9 cellular contexts compared by ENCODE assay signal in genomic region chr12:63712979-63713680, GRCh38. TPM values are rescaled to one million over a fixed set of nuclear protein-coding genes. Genes with fewer than 3 reads are reported as not detected.
DNase-seq lines count a peak whose midpoint lies in the region; ATAC-seq and TF ChIP-seq lines count a peak whose summit lies in the region.
"Not testable (repeated sequence)": the region's sequence is repeated elsewhere in the genome, so short reads cannot be mapped to it uniquely, and the experiment has no call there.
"Had no signal": no experiment of that assay in that cellular context is flagged by ENCODE, and none has a peak within 500 bp of the region (broad histone marks: within the 10 kb centered on the region; RNA-seq: fewer than 3 reads in every experiment).

No MANE protein-coding gene starts in this region.

- H3K4me1 Mint-ChIP-seq in activated CD4-positive, alpha-beta T cell treated with anti-CD3 and anti-CD28 coated beads for 36 hours: peaks cover 21% of the 10 kb centered on the region
- not testable (repeated sequence) for H3K4me1 Mint-ChIP-seq in activated T-helper 17 cell treated with anti-CD3 and anti-CD28 coated beads, Interleukin-2, amount 50 U/mL, for 72 hours
- H3K4me1 Mint-ChIP-seq in activated naive CD8-positive, alpha-beta T cell treated with anti-CD3 and anti-CD28 coated beads, Interleukin-2, amount 50 U/mL, for 24 hours: peaks cover 42% of the 10 kb centered on the region

- TF ChIP-seq CTCF in heart right ventricle (IDR thresholded peaks at IDR 0.05): not testable (repeated sequence)

- H3K36me3 ChIP-seq in heart right ventricle: not testable (repeated sequence)

- H3K4me1 ChIP-seq in heart right ventricle: not testable (repeated sequence)

- H3K4me3 Mint-ChIP-seq in activated CD4-positive, alpha-beta T cell treated with anti-CD3 and anti-CD28 coated beads for 36 hours; activated T-helper 17 cell treated with anti-CD3 and anti-CD28 coated beads, Interleukin-2, amount 50 U/mL, for 72 hours; activated naive CD8-positive, alpha-beta T cell treated with anti-CD3 and anti-CD28 coated beads, Interleukin-2, amount 50 U/mL, for 24 hours: not testable (repeated sequence)

- DNase-seq in activated CD4-positive, alpha-beta T cell treated with anti-CD3 and anti-CD28 coated beads for 36 hours; activated naive CD8-positive, alpha-beta T cell treated with anti-CD3 and anti-CD28 coated beads, Interleukin-2, amount 50 U/mL, for 24 hours; heart right ventricle; stimulated activated naive CD8-positive, alpha-beta T cell treated with anti-CD3 and anti-CD28 coated beads, Interleukin-15, Interleukin-2, amounts not matched to agents 100 U/mL and 50 U/mL, for 24 hours: not testable (repeated sequence)

- H3K36me3 Mint-ChIP-seq in activated CD4-positive, alpha-beta T cell treated with anti-CD3 and anti-CD28 coated beads for 36 hours (ENCODE audit: low read depth); activated T-helper 17 cell treated with anti-CD3 and anti-CD28 coated beads, Interleukin-2, amount 50 U/mL, for 72 hours (ENCODE audit: low read depth); activated naive CD8-positive, alpha-beta T cell treated with anti-CD3 and anti-CD28 coated beads, Interleukin-2, amount 50 U/mL, for 24 hours (ENCODE audit: low read depth): not testable (repeated sequence)

- not testable (repeated sequence) for H3K27me3 Mint-ChIP-seq in activated CD4-positive, alpha-beta T cell treated with anti-CD3 and anti-CD28 coated beads for 36 hours; activated T-helper 17 cell treated with anti-CD3 and anti-CD28 coated beads, Interleukin-2, amount 50 U/mL, for 72 hours; activated naive CD8-positive, alpha-beta T cell treated with anti-CD3 and anti-CD28 coated beads, Interleukin-2, amount 50 U/mL, for 24 hours

- POLR2A ChIA-PET in activated CD4-positive, alpha-beta T cell treated with anti-CD3 and anti-CD28 coated beads for 36 hours (lab: Charles Lee): not testable (repeated sequence)

- H3K9me3 Mint-ChIP-seq in activated CD4-positive, alpha-beta T cell treated with anti-CD3 and anti-CD28 coated beads for 36 hours (ENCODE audit: low read depth); activated T-helper 17 cell treated with anti-CD3 and anti-CD28 coated beads, Interleukin-2, amount 50 U/mL, for 72 hours; activated naive CD8-positive, alpha-beta T cell treated with anti-CD3 and anti-CD28 coated beads, Interleukin-2, amount 50 U/mL, for 24 hours: not testable (repeated sequence)

- 67 to 69% methylated on average over 1 of the region's 1 CpG for WGBS in heart right ventricle, 2 donors

- H3K27ac ChIP-seq in heart right ventricle: not testable (repeated sequence)

- not testable (repeated sequence) for H3K27me3 ChIP-seq in heart right ventricle

- not testable (repeated sequence) for H3K9me3 ChIP-seq in heart right ventricle

- CTCF ChIA-PET in activated CD4-positive, alpha-beta T cell treated with anti-CD3 and anti-CD28 coated beads for 36 hours (lab: Charles Lee): not testable (repeated sequence)

- ATAC-seq in GM18502 (IDR thresholded peaks at IDR 0.05; ENCODE audit: poor library complexity, unreplicated experiment): peak; percentile 0
- ATAC-seq in HG03442 (IDR thresholded peaks at IDR 0.05; ENCODE audit: unreplicated experiment): peak; percentile 17
- peak; percentile 57 for ATAC-seq in activated CD4-positive, alpha-beta T cell treated with anti-CD3 and anti-CD28 coated beads for 36 hours
- peak; percentile 54 for ATAC-seq in activated T-helper 17 cell treated with anti-CD3 and anti-CD28 coated beads, Interleukin-2, amount 50 U/mL, for 72 hours (replicated peaks)
- peak; percentile 67 for ATAC-seq in activated naive CD8-positive, alpha-beta T cell treated with anti-CD3 and anti-CD28 coated beads, Interleukin-2, amount 50 U/mL, for 24 hours
- ATAC-seq in heart right ventricle: peak in 6 of 8 donors; percentile 29 to 85 (median 56)
- ATAC-seq in stimulated activated naive CD8-positive, alpha-beta T cell treated with anti-CD3 and anti-CD28 coated beads, Interleukin-15, Interleukin-2, amounts not matched to agents 100 U/mL and 50 U/mL, for 24 hours: peak; percentile 62

- not testable (repeated sequence) for H3K27ac Mint-ChIP-seq in activated CD4-positive, alpha-beta T cell treated with anti-CD3 and anti-CD28 coated beads for 36 hours; activated T-helper 17 cell treated with anti-CD3 and anti-CD28 coated beads, Interleukin-2, amount 50 U/mL, for 72 hours
- H3K27ac Mint-ChIP-seq in activated naive CD8-positive, alpha-beta T cell treated with anti-CD3 and anti-CD28 coated beads, Interleukin-2, amount 50 U/mL, for 24 hours: peak overlapping the region; percentile 93

- intact Hi-C loops in activated CD4-positive, alpha-beta T cell treated with anti-CD3 and anti-CD28 coated beads for 36 hours (cut with DNase I, micrococcal nuclease); heart right ventricle (cut with DNase I): not testable (repeated sequence)

- H3K4me3 ChIP-seq in heart right ventricle: not testable (repeated sequence)

RNA-seq across cellular contexts. Expression of gene DPY19L2, which starts 44.8 kb away (rescaled TPM):
- under 1 TPM; 0.21 to 0.70 TPM for total RNA-seq in activated CD4-positive, alpha-beta T cell treated with anti-CD3 and anti-CD28 coated beads for 36 hours
- total RNA-seq in activated T-helper 17 cell treated with anti-CD3 and anti-CD28 coated beads, Interleukin-2, amount 50 U/mL, for 72 hours: 1 to 10 TPM in 1 of 2 donors, under 1 TPM in 1; 0.50 to 1.1 TPM
- 10 to 100 TPM; 29.4 to 58.8 (median 47.4) TPM for total RNA-seq in heart right ventricle
- polyA plus RNA-seq in heart right ventricle: 100 to 1,000 TPM in 1 of 2 donors, 10 to 100 TPM in 1; 10.7 to 171 TPM
- total RNA-seq: Caco-2, HepG2 had no signal
- polyA plus RNA-seq: HepG2 had no signal

Comparison
In these comparisons a context has a peak if more than half of its experiments do, and no peak if none do; other contexts are left out.
1. ATAC-seq: peak in every context shown above with its lines; median percentile 67 in activated naive CD8-positive, alpha-beta T cell treated with anti-CD3 and anti-CD28 coated beads, Interleukin-2, amount 50 U/mL, for 24 hours; 62 in stimulated activated naive CD8-positive, alpha-beta T cell treated with anti-CD3 and anti-CD28 coated beads, Interleukin-15, Interleukin-2, amounts not matched to agents 100 U/mL and 50 U/mL, for 24 hours; 57 in activated CD4-positive, alpha-beta T cell treated with anti-CD3 and anti-CD28 coated beads for 36 hours; 56 in heart right ventricle; 54 in activated T-helper 17 cell treated with anti-CD3 and anti-CD28 coated beads, Interleukin-2, amount 50 U/mL, for 72 hours; 17 in HG03442; 0 in GM18502.
2. RNA of gene DPY19L2, which starts 44.8 kb away (total RNA-seq): 29.4 to 58.8 TPM in heart right ventricle; 0.50 to 1.1 TPM in activated T-helper 17 cell treated with anti-CD3 and anti-CD28 coated beads, Interleukin-2, amount 50 U/mL, for 72 hours and 0.21 to 0.70 TPM in activated CD4-positive, alpha-beta T cell treated with anti-CD3 and anti-CD28 coated beads for 36 hours; every median in the first group is over 10 times any median in the second.